15 cellular contexts compared by ENCODE assay signal in the genomic region with DNA sequence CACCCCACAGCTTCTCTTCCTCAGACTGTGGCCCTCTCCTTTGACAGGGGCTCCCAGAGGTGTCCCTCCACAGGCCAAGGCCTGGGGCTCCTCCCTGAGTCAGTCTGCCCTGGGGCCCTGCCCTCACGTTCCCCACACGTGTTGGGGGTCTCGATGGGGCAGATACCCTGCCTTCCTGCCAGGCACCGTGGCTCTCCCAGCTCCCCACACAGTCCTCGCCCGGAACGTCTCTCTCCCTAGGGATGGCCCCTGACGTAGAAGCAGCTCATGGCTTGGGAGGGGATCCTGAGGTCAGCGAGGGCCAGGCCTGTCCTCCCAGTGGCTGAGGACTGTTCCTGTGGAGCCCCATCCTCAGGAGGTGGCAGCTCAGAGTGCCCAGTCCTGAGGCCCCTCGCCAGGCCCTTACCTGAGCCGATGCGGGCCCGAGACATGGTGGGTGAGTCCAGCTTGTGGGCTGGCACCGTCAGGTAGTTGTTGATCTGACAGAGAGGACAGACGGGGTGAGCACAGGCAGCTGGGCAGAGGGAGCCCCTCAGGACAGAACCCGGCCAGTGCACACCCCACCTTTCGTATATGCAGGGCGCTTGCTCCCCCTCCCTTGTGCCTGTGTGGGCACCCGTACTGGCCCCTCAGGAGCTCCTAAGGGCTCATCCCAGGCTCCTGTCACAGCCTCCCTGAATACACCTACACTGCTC. TPM values are rescaled to one million over a fixed set of nuclear protein-coding genes. Genes with fewer than 3 reads are reported as not detected.
A peak's percentile ranks its signal among the peaks of the same experiment; 100 is the strongest.
DNase-seq lines count a peak whose midpoint lies in the region; ATAC-seq and TF ChIP-seq lines count a peak whose summit lies in the region.
"Had no signal": no experiment of that assay in that cellular context is flagged by ENCODE, and none has a peak within 500 bp of the region (broad histone marks: within the 10 kb centered on the region; RNA-seq: fewer than 3 reads in every experiment).

No MANE protein-coding gene starts in this region.

- peak overlapping the region; percentile 83 for H3K27ac ChIP-seq in BLaER1
- H3K27ac ChIP-seq in left ventricle myocardium inferior (replicated peaks), result peak overlapping the region; percentile 95
- H3K27ac ChIP-seq in skin epidermis, result peak overlapping the region in 13 of 21 experiments; percentile 22 to 90 (median 82)
- no peak overlapping the region for H3K27ac ChIP-seq in prostate gland
- H3K27ac ChIP-seq in upper lobe of right lung, result no peak overlapping the region

- no peaks in the 10 kb centered on the region for H4K20me1 ChIP-seq in BLaER1

- H3K9me3 ChIP-seq in BLaER1, result no peaks in the 10 kb centered on the region
- no peaks in the 10 kb centered on the region for H3K9me3 ChIP-seq in NT2/D1 (ENCODE audit: insufficient read depth, low read length)
- H3K9me3 ChIP-seq in left ventricle myocardium inferior (replicated peaks), result no peaks in the 10 kb centered on the region
- H3K9me3 ChIP-seq in prostate gland, result no peaks in the 10 kb centered on the region
- H3K9me3 ChIP-seq in upper lobe of right lung, result no peaks in the 10 kb centered on the region

- TF ChIP-seq CTCF in left ventricle myocardium inferior (IDR thresholded peaks at IDR 0.05; ENCODE audit: borderline replicate concordance) (no peak), prostate gland (IDR thresholded peaks at IDR 0.05) (no peak), upper lobe of right lung (IDR thresholded peaks at IDR 0.05) (no peak)

- peak overlapping the region; percentile 88 for H3K4me2 ChIP-seq in BLaER1

- ATAC-seq in HG03378 (IDR thresholded peaks at IDR 0.05; ENCODE audit: unreplicated experiment) (no peak), upper lobe of right lung (no peak)

- no peak for TF ChIP-seq POLR2A in prostate gland (IDR thresholded peaks at IDR 0.05)

- H3K4me1 ChIP-seq in BLaER1, result peaks cover 38% of the 10 kb centered on the region
- peaks cover 29% of the 10 kb centered on the region for H3K4me1 ChIP-seq in NT2/D1 (ENCODE audit: insufficient read depth, insufficient read length)
- H3K4me1 ChIP-seq in left ventricle myocardium inferior, result peaks cover 39% of the 10 kb centered on the region
- peaks cover 6% of the 10 kb centered on the region for H3K4me1 ChIP-seq in prostate gland (replicated peaks)
- peaks cover 27% of the 10 kb centered on the region for H3K4me1 ChIP-seq in upper lobe of right lung

- intact Hi-C loops in left ventricle myocardium inferior (cut with micrococcal nuclease), result loop anchor here (5.0 to 10.0 kb wide), 2 partner anchors 94 to 181 kb away; no protein-coding TSS in a partner anchor
- intact Hi-C loops in prostate gland (cut with DNase I), result loop anchor here (10.0 kb wide), 1 partner anchor 284 kb away; the partner anchor contains the start of gene CD164L2
- intact Hi-C loops in upper lobe of right lung (cut with DNase I), result loop anchor here (5.0 kb wide), 1 partner anchor 96 kb away; no protein-coding TSS in a partner anchor

- H3K9ac ChIP-seq in BLaER1 (peak overlapping the region; percentile 45), NT2/D1 (ENCODE audit: insufficient read length, low read depth) (peak overlapping the region; percentile 37)

- DNase-seq in NT2/D1 (ENCODE audit: low read depth, low spot score), result no peak
- no peak for DNase-seq in left ventricle myocardium inferior
- no peak for DNase-seq in activated naive CD4-positive, alpha-beta T cell (lab: John Stamatoyannopoulos, UW)
- DNase-seq in prostate gland (ENCODE audit: low spot score), result no peak
- DNase-seq in upper lobe of right lung, result no peak
- DNase-seq: activated CD4-positive, CD25-positive, alpha-beta regulatory T cell treated with anti-CD3 and anti-CD28 coated beads, Interleukin-2, amount 50 U/mL, for 72 hours; activated CD8-positive, alpha-beta memory T cell treated with anti-CD3 and anti-CD28 coated beads, Interleukin-2, amount 50 U/mL, for 4 hours; activated naive CD4-positive, alpha-beta T cell treated with anti-CD3 and anti-CD28 coated beads for 36 hours; DMS153; effector CD4-positive, alpha-beta T cell; NCI-H1105 treated with DMSO at 0.1 percent for 48 hours; T-helper 2 cell had no signal

- 88% methylated on average over 19 of the region's 19 CpGs for WGBS in prostate gland

- H3K36me3 ChIP-seq in BLaER1 (0 out of 2 replicates have a peak, but pooled peaks cover 3% of the 10 kb centered on the region), NT2/D1 (ENCODE audit: insufficient read depth, insufficient read length, low read length) (peaks cover 55% of the 10 kb centered on the region), left ventricle myocardium inferior (peaks cover 18% of the 10 kb centered on the region), prostate gland (no peaks in the 10 kb centered on the region), upper lobe of right lung (peaks cover 16% of the 10 kb centered on the region)

- H3K27me3 ChIP-seq in BLaER1, result no peaks in the 10 kb centered on the region
- no peaks in the 10 kb centered on the region for H3K27me3 ChIP-seq in NT2/D1 (ENCODE audit: insufficient read depth, insufficient read length)
- no peaks in the 10 kb centered on the region for H3K27me3 ChIP-seq in left ventricle myocardium inferior (ENCODE audit: low read depth)
- no peaks in the 10 kb centered on the region for H3K27me3 ChIP-seq in prostate gland (replicated peaks; ENCODE audit: insufficient read depth)
- H3K27me3 ChIP-seq in upper lobe of right lung, result no peaks in the 10 kb centered on the region

- no peak overlapping the region for H3K4me3 ChIP-seq in BLaER1
- no peak overlapping the region for H3K4me3 ChIP-seq in NT2/D1 (ENCODE audit: insufficient read length, low read depth)
- H3K4me3 ChIP-seq in left ventricle myocardium inferior, result no peak overlapping the region
- H3K4me3 ChIP-seq in skin epidermis, result no peak overlapping the region
- no peak overlapping the region for H3K4me3 ChIP-seq in prostate gland
- no peak overlapping the region for H3K4me3 ChIP-seq in upper lobe of right lung

RNA-seq across cellular contexts. Expression of gene SLC9A1, which starts 54.0 kb away (rescaled TPM):
- total RNA-seq in left ventricle myocardium inferior (19.5 TPM), prostate gland (10 to 100 TPM; 22.9 to 30.4 TPM), upper lobe of right lung (62.4 TPM)

Comparison
In these comparisons a context has a peak if more than half of its experiments do, and no peak if none do; other contexts are left out.
1. H3K27ac ChIP-seq: peak in BLaER1 (single experiment), left ventricle myocardium inferior (single experiment) and skin epidermis (13 of 21); none in prostate gland (0 of 2) and upper lobe of right lung (single experiment).